Comparison of ENCODE assay signal across 9 cellular contexts in genomic region chr22:30238661-30239420, GRCh38. TPM values are rescaled to one million over a fixed set of nuclear protein-coding genes. Genes with fewer than 3 reads are reported as not detected.
DNase-seq lines count a peak whose midpoint lies in the region; TF ChIP-seq lines count a peak whose summit lies in the region.
"Had no signal": no experiment of that assay in that cellular context is flagged by ENCODE, and none has a peak within 500 bp of the region (broad histone marks: within the 10 kb centered on the region; RNA-seq: fewer than 3 reads in every experiment).

No MANE protein-coding gene starts in this region.

- TF ChIP-seq POLR2A in sigmoid colon (IDR thresholded peaks at IDR 0.05): no peak

- H3K9me3 ChIP-seq in SJCRH30 (replicated peaks): no peaks in the 10 kb centered on the region
- H3K9me3 ChIP-seq in sigmoid colon: no peaks in the 10 kb centered on the region

- H3K4me3 ChIP-seq in SJCRH30 (no peak overlapping the region), fibroblast of villous mesenchyme (ENCODE audit: low read depth, low read length) (no peak overlapping the region), sigmoid colon (no peak overlapping the region), dorsolateral prefrontal cortex (no peak overlapping the region)

- DNase-seq in NCI-H82 (lab: John Stamatoyannopoulos, UW) (peak; percentile 43), NCI-H82 treated with DMSO at 0.1 percent for 48 hours (lab: John Stamatoyannopoulos, UW; ENCODE audit: unreplicated experiment) (no peak), SJCRH30 (peak; percentile 83 to 85), fibroblast of villous mesenchyme (ENCODE audit: low read depth) (peak; percentile 88), sigmoid colon (peak; percentile 79), NCI-H1048 (lab: John Stamatoyannopoulos, UW) (no peak), SHP77 treated with DMSO at 0.1 percent for 48 hours (lab: John Stamatoyannopoulos, UW) (no peak), dorsolateral prefrontal cortex (no peak)
- DNase-seq: HFFc6 had no signal

- peak overlapping the region; percentile 47 for H3K27ac ChIP-seq in SJCRH30
- H3K27ac ChIP-seq in sigmoid colon: no peak overlapping the region
- H3K27ac ChIP-seq in dorsolateral prefrontal cortex: no peak overlapping the region

- intact Hi-C loops in sigmoid colon (cut with DNase I) (no loop called here), dorsolateral prefrontal cortex (cut with DNase I) (no loop called here)

- 54 to 76% methylated on average over 26 of the region's 26 CpGs for WGBS in sigmoid colon, 2 donors

- TF ChIP-seq CTCF in fibroblast of villous mesenchyme (IDR thresholded peaks at IDR 0.05; ENCODE audit: insufficient read depth, low read depth, low read length) (no peak), sigmoid colon (IDR thresholded peaks at IDR 0.05) (no peak), dorsolateral prefrontal cortex (IDR thresholded peaks at IDR 0.05 in 54 of 56, conservative IDR thresholded peaks at IDR 0.05 in 2 of 56; ENCODE audit: low read depth in 1 of 56, partially characterized antibody in 56 of 56) (no peak)

- H3K4me1 ChIP-seq in SJCRH30 (peaks cover 53% of the 10 kb centered on the region), sigmoid colon (peaks cover 0 to 16% (median 15%) of the 10 kb centered on the region in 4 donors)

- H3K27me3 ChIP-seq in SJCRH30 (no peaks in the 10 kb centered on the region), sigmoid colon (no peaks in the 10 kb centered on the region), dorsolateral prefrontal cortex (no peaks in the 10 kb centered on the region)

- no peaks in the 10 kb centered on the region for H3K36me3 ChIP-seq in SJCRH30
- no peaks in the 10 kb centered on the region for H3K36me3 ChIP-seq in sigmoid colon

- no peak for TF ChIP-seq EP300 in sigmoid colon (IDR thresholded peaks at IDR 0.05)

RNA-seq across cellular contexts. Expression of gene LIF, which starts 7.7 kb away (rescaled TPM):
- 1.1 and 1.7 TPM in 2 replicates for total RNA-seq in SJCRH30 (2014; rRNA removed; shearing (Covaris generic))
- total RNA-seq in fibroblast of villous mesenchyme (7.4 and 7.8 TPM in 2 replicates), sigmoid colon (1 to 10 TPM in 1 of 4 donors, under 1 TPM in 3; 0.28 to 5.8 (median 0.34) TPM), dorsolateral prefrontal cortex (1 to 10 TPM in 24 of 120 experiments, under 1 TPM in 53, not detected in 43; 0.10 to 6.6 (median 0.61) TPM)
- 10 to 100 TPM in 1 of 3 donors, 1 to 10 TPM in 2; 1.6 to 10.3 (median 1.8) TPM for polyA plus RNA-seq in sigmoid colon

RNA-seq across cellular contexts. Expression of gene OSM, which starts 27.8 kb away (rescaled TPM):
- not detected in 2 replicates for total RNA-seq in SJCRH30 (2014; rRNA removed; shearing (Covaris generic))
- total RNA-seq in fibroblast of villous mesenchyme (0.43 TPM in 1 of 2 replicates, not detected in the other), sigmoid colon (10 to 100 TPM in 1 of 4 donors, 1 to 10 TPM in 1, under 1 TPM in 2; 0.71 to 12.8 (median 3.5) TPM), dorsolateral prefrontal cortex (1 to 10 TPM in 27 of 120 experiments, under 1 TPM in 47, not detected in 46; 0.23 to 6.7 (median 0.77) TPM)
- 1 to 10 TPM in 2 of 3 donors, under 1 TPM in 1; 0.60 to 9.9 (median 1.5) TPM for polyA plus RNA-seq in sigmoid colon
- total RNA-seq: HFFc6 had no signal

RNA-seq across cellular contexts. Expression of gene CASTOR1, which starts 50.5 kb away (rescaled TPM):
- total RNA-seq in SJCRH30 (2014; rRNA removed; shearing (Covaris generic)): 1.2 and 2.1 TPM in 2 replicates
- total RNA-seq in fibroblast of villous mesenchyme (1.6 and 4.3 TPM in 2 replicates), sigmoid colon (10 to 100 TPM in 2 of 4 donors, 1 to 10 TPM in 2; 5.3 to 15.0 (median 10.8) TPM), dorsolateral prefrontal cortex (10 to 100 TPM in 109 of 120 experiments, 1 to 10 TPM in 11; 4.6 to 43.5 (median 15.5) TPM)
- 1 to 10 TPM in 2 of 3 donors, not detected in 1; 6.4 to 8.4 TPM for polyA plus RNA-seq in sigmoid colon

Comparison
In these comparisons a context has a peak if more than half of its experiments do, and no peak if none do; other contexts are left out.
1. DNase-seq: peak in NCI-H82 (single experiment), SJCRH30 (2 of 2), fibroblast of villous mesenchyme (single experiment) and sigmoid colon (single experiment); none in NCI-H82 treated with DMSO at 0.1 percent for 48 hours (single experiment), NCI-H1048 (single experiment), SHP77 treated with DMSO at 0.1 percent for 48 hours (single experiment) and dorsolateral prefrontal cortex (0 of 10).